Comparison of ENCODE assay signal across 8 cellular contexts in the genomic region with DNA sequence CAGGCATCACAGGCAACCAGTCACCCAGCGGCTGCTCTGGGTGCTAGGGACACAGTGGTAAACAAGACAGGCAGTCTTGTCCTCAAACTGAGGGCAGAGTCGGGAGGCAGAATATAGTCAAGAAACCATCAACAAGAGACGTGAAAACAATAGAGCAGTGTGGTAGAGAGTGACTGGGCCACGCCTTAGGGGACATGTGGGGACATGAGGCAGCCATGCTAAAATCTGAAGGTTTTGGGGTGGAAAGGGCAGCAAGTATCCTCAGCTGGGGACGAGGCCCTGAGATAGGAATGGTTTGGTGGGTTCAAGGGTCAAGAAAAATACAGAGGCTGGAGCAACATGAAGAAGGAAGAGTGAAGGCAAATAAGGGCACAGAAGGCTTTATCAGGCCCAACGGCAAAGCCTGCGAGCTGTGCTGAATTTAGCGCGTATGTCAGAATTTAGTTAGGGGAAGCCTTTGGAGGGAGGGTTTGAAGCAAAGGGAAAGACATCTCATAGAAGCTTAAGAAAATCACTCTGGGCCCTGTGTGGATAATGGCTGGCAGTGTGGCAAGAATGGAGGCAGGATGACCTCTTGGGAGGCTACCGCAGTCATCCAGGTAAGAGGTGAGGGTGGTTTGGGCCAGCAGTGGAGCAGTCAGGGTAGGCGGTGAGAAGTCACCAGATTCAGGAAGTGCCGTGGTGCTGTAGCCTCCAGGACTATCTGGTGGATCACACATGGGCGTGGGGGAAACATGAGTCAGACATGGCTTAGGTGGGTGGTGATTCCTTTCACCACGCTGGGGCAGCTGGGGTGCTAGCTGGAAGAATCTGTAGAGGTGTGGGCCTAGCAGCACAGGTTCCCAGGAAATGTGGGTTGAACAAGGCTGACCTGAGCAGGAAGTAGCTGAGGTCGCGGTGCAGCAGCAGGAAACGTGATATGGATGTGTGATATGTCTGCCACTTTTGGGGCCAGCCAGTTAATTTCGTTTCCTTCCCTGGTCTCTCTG. TPM values are rescaled to one million over a fixed set of nuclear protein-coding genes. Genes with fewer than 3 reads are reported as not detected.
DNase-seq lines count a peak whose midpoint lies in the region; ATAC-seq and TF ChIP-seq lines count a peak whose summit lies in the region.

No MANE protein-coding gene starts in this region.

- peak; percentile 56 for TF ChIP-seq POLR2A in GM15510 (IDR thresholded peaks at IDR 0.05; ENCODE audit: borderline replicate concordance, extremely low read depth, insufficient read length)

- H3K27me3 Mint-ChIP-seq in activated T-helper 2 cell treated with anti-CD3 and anti-CD28 coated beads, Interferon-gamma antibody, Interleukin-2, Interleukin-4, amounts not matched to agents 10 μg/mL and 5 μg/mL and 100 μg/mL, durations not matched to agents 14 hours and 24 hours and 36 hours (ENCODE audit: low read depth) = no peaks in the 10 kb centered on the region

- DNase-seq in OCI-M2 (lab: John Stamatoyannopoulos, UW; ENCODE audit: unreplicated experiment) (peak; percentile 74), left ventricle myocardium superior (peak; percentile 38), HuH-7 (ENCODE audit: low spot score) (no peak), NCI-H2171 (lab: John Stamatoyannopoulos, UW) (no peak)
- peak; percentile 89 for DNase-seq in activated T-helper 2 cell treated with anti-CD3 and anti-CD28 coated beads, Interferon-gamma antibody, Interleukin-2, Interleukin-4, amounts not matched to agents 10 μg/mL and 5 μg/mL and 100 μg/mL, durations not matched to agents 14 hours and 24 hours and 36 hours (ENCODE audit: low spot score)
- peak; percentile 75 to 76 for DNase-seq in stimulated activated CD4-positive, alpha-beta T cell treated with anti-CD3 and anti-CD28 coated beads, Interleukin-2, amount 100 ng/mL, for 48 hours

- intact Hi-C loops in activated T-helper 2 cell treated with anti-CD3 and anti-CD28 coated beads, Interferon-gamma antibody, Interleukin-2, Interleukin-4, amounts not matched to agents 10 μg/mL and 5 μg/mL and 100 μg/mL, durations not matched to agents 14 hours and 24 hours and 36 hours (cut with micrococcal nuclease) = loop anchor here (1.0 to 10.0 kb wide), 11 partner anchors 9 to 1886 kb away; a partner anchor contains a TSS
- intact Hi-C loops in left ventricle myocardium superior (cut with micrococcal nuclease) = no loop called here

- H3K27ac Mint-ChIP-seq in activated T-helper 2 cell treated with anti-CD3 and anti-CD28 coated beads, Interferon-gamma antibody, Interleukin-2, Interleukin-4, amounts not matched to agents 10 μg/mL and 5 μg/mL and 100 μg/mL, durations not matched to agents 14 hours and 24 hours and 36 hours = peak overlapping the region; percentile 99

- peaks cover 79% of the 10 kb centered on the region for H3K4me1 Mint-ChIP-seq in activated T-helper 2 cell treated with anti-CD3 and anti-CD28 coated beads, Interferon-gamma antibody, Interleukin-2, Interleukin-4, amounts not matched to agents 10 μg/mL and 5 μg/mL and 100 μg/mL, durations not matched to agents 14 hours and 24 hours and 36 hours (ENCODE audit: low read depth)

- ATAC-seq in HG02870 (IDR thresholded peaks at IDR 0.05; ENCODE audit: unreplicated experiment) (peak; percentile 33), left ventricle myocardium superior (peak; percentile 63)

- H3K4me3 Mint-ChIP-seq in activated T-helper 2 cell treated with anti-CD3 and anti-CD28 coated beads, Interferon-gamma antibody, Interleukin-2, Interleukin-4, amounts not matched to agents 10 μg/mL and 5 μg/mL and 100 μg/mL, durations not matched to agents 14 hours and 24 hours and 36 hours (ENCODE audit: low read depth) = peak overlapping the region; percentile 85

- H3K36me3 Mint-ChIP-seq in activated T-helper 2 cell treated with anti-CD3 and anti-CD28 coated beads, Interferon-gamma antibody, Interleukin-2, Interleukin-4, amounts not matched to agents 10 μg/mL and 5 μg/mL and 100 μg/mL, durations not matched to agents 14 hours and 24 hours and 36 hours (ENCODE audit: low read depth) = peaks cover 58% of the 10 kb centered on the region

- H3K9me3 Mint-ChIP-seq in activated T-helper 2 cell treated with anti-CD3 and anti-CD28 coated beads, Interferon-gamma antibody, Interleukin-2, Interleukin-4, amounts not matched to agents 10 μg/mL and 5 μg/mL and 100 μg/mL, durations not matched to agents 14 hours and 24 hours and 36 hours = no peaks in the 10 kb centered on the region

RNA-seq across cellular contexts. Expression of a gene that starts 3.0 kb away (rescaled TPM):
- 255 TPM in 2 replicates for total RNA-seq in activated T-helper 2 cell treated with anti-CD3 and anti-CD28 coated beads, Interferon-gamma antibody, Interleukin-2, Interleukin-4, amounts not matched to agents 10 μg/mL and 5 μg/mL and 100 μg/mL, durations not matched to agents 14 hours and 24 hours and 36 hours
- 54.4 TPM for total RNA-seq in left ventricle myocardium superior

Comparison
In these comparisons a context has a peak if more than half of its experiments do, and no peak if none do; other contexts are left out.
1. DNase-seq: peak in OCI-M2 (single experiment), activated T-helper 2 cell treated with anti-CD3 and anti-CD28 coated beads, Interferon-gamma antibody, Interleukin-2, Interleukin-4, amounts not matched to agents 10 μg/mL and 5 μg/mL and 100 μg/mL, durations not matched to agents 14 hours and 24 hours and 36 hours (single experiment), left ventricle myocardium superior (single experiment) and stimulated activated CD4-positive, alpha-beta T cell treated with anti-CD3 and anti-CD28 coated beads, Interleukin-2, amount 100 ng/mL, for 48 hours (2 of 2); none in HuH-7 (single experiment) and NCI-H2171 (single experiment).